ENCODE assay signal across 8 cellular contexts in genomic region chr7:140674899-140675701, GRCh38. TPM values are rescaled to one million over a fixed set of nuclear protein-coding genes. Genes with fewer than 3 reads are reported as not detected.
DNase-seq lines count a peak whose midpoint lies in the region; ATAC-seq and TF ChIP-seq lines count a peak whose summit lies in the region.

No MANE protein-coding gene starts in this region.

- no peak for ATAC-seq in GM18861 (IDR thresholded peaks at IDR 0.05; ENCODE audit: unreplicated experiment)

- no peak for TF ChIP-seq POLR2A in adrenal gland (IDR thresholded peaks at IDR 0.05)

- H3K27me3 ChIP-seq in adrenal gland (no peaks in the 10 kb centered on the region), subcutaneous abdominal adipose tissue (ENCODE audit: control insufficient read depth in 5 of 5, insufficient read depth in 4 of 5, low read length in 5 of 5) (no peaks in the 10 kb centered on the region)
- no peaks in the 10 kb centered on the region for H3K27me3 ChIP-seq in effector memory CD4-positive, alpha-beta T cell (replicated peaks; ENCODE audit: control insufficient read depth, insufficient read depth, low read length, poor library complexity, severe bottlenecking)

- H3K36me3 ChIP-seq in adrenal gland (replicated peaks in 1 of 2) (peaks cover 0 to 6% of the 10 kb centered on the region in 2 donors), subcutaneous abdominal adipose tissue (ENCODE audit: control insufficient read depth in 5 of 5, insufficient read depth in 5 of 5, low read length in 5 of 5) (peaks cover 0 to 22% (median 13%) of the 10 kb centered on the region in 5 donors)
- peaks cover 2% of the 10 kb centered on the region for H3K36me3 ChIP-seq in effector memory CD4-positive, alpha-beta T cell (ENCODE audit: control insufficient read depth, insufficient read depth, low read length)

- peak overlapping the region; percentile 83 for H3K4me3 Mint-ChIP-seq in activated CD4-positive, alpha-beta T cell treated with anti-CD3 and anti-CD28 coated beads, Interleukin-2, amount 10 ng/mL, durations not matched to agents 7 days and 5 days

- H3K9me3 ChIP-seq in adrenal gland (replicated peaks in 1 of 3) (no peaks in the 10 kb centered on the region), subcutaneous abdominal adipose tissue (ENCODE audit: control insufficient read depth in 5 of 5, low read length in 5 of 5) (no peaks in the 10 kb centered on the region)
- no peaks in the 10 kb centered on the region for H3K9me3 ChIP-seq in effector memory CD4-positive, alpha-beta T cell (ENCODE audit: control insufficient read depth, low read length)

- H3K9ac ChIP-seq in subcutaneous abdominal adipose tissue (ENCODE audit: low read length in 5 of 5): peak overlapping the region in 1 of 5 donors; percentile 31

- H3K27ac Mint-ChIP-seq in activated CD4-positive, alpha-beta T cell treated with anti-CD3 and anti-CD28 coated beads, Interleukin-2, amount 10 ng/mL, durations not matched to agents 7 days and 5 days: peak overlapping the region; percentile 74

- POLR2A ChIA-PET in activated CD4-positive, alpha-beta T cell treated with anti-CD3 and anti-CD28 coated beads, Interleukin-2, amount 10 ng/mL, durations not matched to agents 7 days and 5 days (lab: Charles Lee): no interaction called here

- peaks cover 42% of the 10 kb centered on the region for H3K4me1 Mint-ChIP-seq in activated CD4-positive, alpha-beta T cell treated with anti-CD3 and anti-CD28 coated beads, Interleukin-2, amount 10 ng/mL, durations not matched to agents 7 days and 5 days

- no peaks in the 10 kb centered on the region for H3K9me3 Mint-ChIP-seq in activated CD4-positive, alpha-beta T cell treated with anti-CD3 and anti-CD28 coated beads, Interleukin-2, amount 10 ng/mL, durations not matched to agents 7 days and 5 days

- TF ChIP-seq CTCF in LNCAP (IDR thresholded peaks at IDR 0.05): peak; percentile 71
- TF ChIP-seq CTCF in adrenal gland (IDR thresholded peaks at IDR 0.05): peak; percentile 37 to 65 (median 52)

- WGBS in adrenal gland, 4 donors: 51 to 58% (median 57%) methylated on average over 8 of the region's 8 CpGs

- CTCF ChIA-PET in activated CD4-positive, alpha-beta T cell treated with anti-CD3 and anti-CD28 coated beads, Interleukin-2, amount 10 ng/mL, durations not matched to agents 7 days and 5 days (lab: Charles Lee): interaction anchor here (0.7 to 1.8 kb wide), 8 partner anchors 10 to 340 kb away, joined by 3 to 6 read pairs (median 4); partner anchors contain the start of genes MRPS33 and NDUFB2

- H3K27me3 Mint-ChIP-seq in activated CD4-positive, alpha-beta T cell treated with anti-CD3 and anti-CD28 coated beads, Interleukin-2, amount 10 ng/mL, durations not matched to agents 7 days and 5 days: no peaks in the 10 kb centered on the region

- intact Hi-C loops in adrenal gland (cut with DNase I): loop anchor here in 1 of 2 donors (5.0 kb wide), 1 partner anchor 342 kb away; no protein-coding TSS in a partner anchor

- H3K4me3 ChIP-seq in adrenal gland (no peak overlapping the region), subcutaneous abdominal adipose tissue (ENCODE audit: low read depth in 1 of 5, low read length in 5 of 5) (no peak overlapping the region)
- no peak overlapping the region for H3K4me3 ChIP-seq in effector memory CD4-positive, alpha-beta T cell (ENCODE audit: insufficient read depth, low read depth, low read length, poor library complexity, severe bottlenecking)

- H3K36me3 Mint-ChIP-seq in activated CD4-positive, alpha-beta T cell treated with anti-CD3 and anti-CD28 coated beads, Interleukin-2, amount 10 ng/mL, durations not matched to agents 7 days and 5 days (ENCODE audit: low read depth): peaks cover 19% of the 10 kb centered on the region

- DNase-seq in activated CD4-positive, alpha-beta T cell treated with anti-CD3 and anti-CD28 coated beads, Interleukin-2, amount 10 ng/mL, durations not matched to agents 7 days and 5 days: no peak
- no peak for DNase-seq in activated CD4-positive, alpha-beta T cell treated with anti-CD3 and anti-CD28 coated beads for 1 hour
- DNase-seq in adrenal gland: peak; percentile 54 to 91 (median 80)
- DNase-seq in iPS-NIHi7 (ENCODE audit: extremely low spot score): peak; percentile 75
- no peak for DNase-seq in effector memory CD4-positive, alpha-beta T cell

- H3K27ac ChIP-seq in adrenal gland (no peak overlapping the region), subcutaneous abdominal adipose tissue (ENCODE audit: low read depth, low read length) (peak overlapping the region; percentile 69)
- no peak overlapping the region for H3K27ac ChIP-seq in effector memory CD4-positive, alpha-beta T cell (ENCODE audit: insufficient read depth, low read length, poor library complexity, severe bottlenecking)

- peaks cover 0 to 13% of the 10 kb centered on the region in 2 donors for H3K4me1 ChIP-seq in adrenal gland (replicated peaks in 1 of 2)
- H3K4me1 ChIP-seq in subcutaneous abdominal adipose tissue (ENCODE audit: control insufficient read depth in 5 of 5, insufficient read depth in 5 of 5, low read length in 5 of 5): peaks cover 0 to 44% (median 32%) of the 10 kb centered on the region in 5 donors
- H3K4me1 ChIP-seq in effector memory CD4-positive, alpha-beta T cell (ENCODE audit: control insufficient read depth, insufficient read depth, low read length, poor library complexity, severe bottlenecking): peaks cover 8% of the 10 kb centered on the region

RNA-seq across cellular contexts. Expression of gene ADCK2, which starts 2.4 kb away (rescaled TPM):
- 10 to 100 TPM; 19.7 to 25.8 TPM for total RNA-seq in activated CD4-positive, alpha-beta T cell treated with anti-CD3 and anti-CD28 coated beads, Interleukin-2, amount 10 ng/mL, durations not matched to agents 7 days and 5 days
- total RNA-seq in adrenal gland: 10 to 100 TPM; 10.8 to 33.9 (median 15.2) TPM
- polyA plus RNA-seq in adrenal gland: 1 to 10 TPM; 6.8 to 9.9 (median 7.2) TPM

RNA-seq across cellular contexts. Expression of gene NDUFB2, which starts 21.4 kb away (rescaled TPM):
- 100 to 1,000 TPM; 161 to 201 TPM for total RNA-seq in activated CD4-positive, alpha-beta T cell treated with anti-CD3 and anti-CD28 coated beads, Interleukin-2, amount 10 ng/mL, durations not matched to agents 7 days and 5 days
- total RNA-seq in adrenal gland: 100 to 1,000 TPM; 188 to 465 (median 214) TPM
- 100 to 1,000 TPM; 172 to 211 (median 194) TPM for polyA plus RNA-seq in adrenal gland

RNA-seq across cellular contexts. Expression of gene DENND2A, which starts 34.5 kb away (rescaled TPM):
- not detected for total RNA-seq in activated CD4-positive, alpha-beta T cell treated with anti-CD3 and anti-CD28 coated beads, Interleukin-2, amount 10 ng/mL, durations not matched to agents 7 days and 5 days
- total RNA-seq in adrenal gland: 10 to 100 TPM in 1 of 8 donors, 1 to 10 TPM in 7; 4.1 to 10.9 (median 6.7) TPM
- polyA plus RNA-seq in adrenal gland: 1 to 10 TPM; 3.0 to 8.4 (median 5.5) TPM

Comparison
In these comparisons a context has a peak if more than half of its experiments do, and no peak if none do; other contexts are left out.
1. DNase-seq: peak in adrenal gland (7 of 7) and iPS-NIHi7 (single experiment); none in activated CD4-positive, alpha-beta T cell treated with anti-CD3 and anti-CD28 coated beads, Interleukin-2, amount 10 ng/mL, durations not matched to agents 7 days and 5 days (single experiment), activated CD4-positive, alpha-beta T cell treated with anti-CD3 and anti-CD28 coated beads for 1 hour (single experiment) and effector memory CD4-positive, alpha-beta T cell (0 of 3).
2. RNA of gene DENND2A, which starts 34.5 kb away (total RNA-seq): 4.1 to 10.9 TPM in adrenal gland; not detected in activated CD4-positive, alpha-beta T cell treated with anti-CD3 and anti-CD28 coated beads, Interleukin-2, amount 10 ng/mL, durations not matched to agents 7 days and 5 days; every median in the first group is over 4 times any median in the second.